ENCODE assay signal across 13 cellular contexts in the genomic region with DNA sequence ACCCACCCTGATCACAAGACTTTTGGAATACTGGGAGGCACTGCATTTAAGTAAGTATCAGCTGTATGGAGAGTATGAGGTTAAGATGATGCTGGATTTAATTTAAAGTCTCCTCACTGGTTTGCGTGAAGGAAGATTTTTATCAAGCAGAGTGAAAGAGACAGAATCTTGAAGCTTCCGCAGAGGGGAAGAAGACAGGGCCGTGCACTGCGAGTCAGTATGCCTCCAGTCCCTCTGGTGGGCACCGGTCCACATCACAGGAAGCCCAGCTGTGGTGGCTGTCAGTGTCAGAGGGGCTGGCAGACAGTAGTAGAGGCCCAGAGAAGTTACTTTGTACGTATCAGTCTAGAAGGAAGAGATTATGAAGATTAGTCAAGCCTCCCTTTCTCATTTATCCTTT.
DNase-seq lines count a peak whose midpoint lies in the region; ATAC-seq and TF ChIP-seq lines count a peak whose summit lies in the region.
"Had no signal": no experiment of that assay in that cellular context is flagged by ENCODE, and none has a peak within 500 bp of the region (broad histone marks: within the 10 kb centered on the region; RNA-seq: fewer than 3 reads in every experiment).

No MANE protein-coding gene starts in this region.

- H3K27ac ChIP-seq in thoracic aorta: peak overlapping the region in 1 of 2 donors; percentile 3
- H3K27ac ChIP-seq in vagina: no peak overlapping the region
- H3K27ac ChIP-seq: C4-2B, pancreas had no signal

- peak; percentile 21 for TF ChIP-seq CTCF in thoracic aorta (IDR thresholded peaks at IDR 0.05)
- TF ChIP-seq CTCF in vagina (IDR thresholded peaks at IDR 0.05): no peak

- no peaks in the 10 kb centered on the region for H3K36me3 ChIP-seq in thoracic aorta
- no peaks in the 10 kb centered on the region for H3K36me3 ChIP-seq in vagina
- H3K36me3 ChIP-seq: pancreas had no signal

- H3K27ac Mint-ChIP-seq in activated naive CD4-positive, alpha-beta T cell treated with anti-CD3 and anti-CD28 coated beads, Interleukin-2, amount 10 ng/mL, durations not matched to agents 7 days and 5 days: no peak overlapping the region
- H3K27ac Mint-ChIP-seq: activated T-helper 1 cell treated with anti-CD3 and anti-CD28 coated beads, Interleukin-12 subunit alpha, Interleukin-12 subunit beta, Interleukin-2, Interleukin-4 antibody, amounts not matched to agents 30 ng/mL and 10 ng/mL and 1 ng/mL, durations not matched to agents 14 hours and 24 hours and 36 hours; stimulated activated naive B cell treated with anti-CD40 and anti-IgM and Interleukin-4, amounts not matched to agents 10 μg/mL and 1 μg/mL and 100 μg/mL, for 72 hours had no signal

- ATAC-seq in thoracic aorta (ENCODE audit: insufficient number of reproducible peaks, low FRiP score, low read depth) (no peak), GM18873 (IDR thresholded peaks at IDR 0.05; ENCODE audit: low FRiP score, unreplicated experiment) (no peak)
- ATAC-seq: stimulated activated naive B cell treated with anti-CD40 and anti-IgM and Interleukin-4, amounts not matched to agents 10 μg/mL and 1 μg/mL and 100 μg/mL, for 72 hours had no signal

- H3K4me1 ChIP-seq in thoracic aorta (ENCODE audit: control insufficient read depth in 1 of 2, low read depth in 2 of 2) (peaks cover 27 to 55% of the 10 kb centered on the region in 2 donors), vagina (peaks cover 9% of the 10 kb centered on the region)
- H3K4me1 ChIP-seq: pancreas had no signal

- no peaks in the 10 kb centered on the region for H3K36me3 Mint-ChIP-seq in activated naive CD4-positive, alpha-beta T cell treated with anti-CD3 and anti-CD28 coated beads, Interleukin-2, amount 10 ng/mL, durations not matched to agents 7 days and 5 days

- TF ChIP-seq POLR2A in vagina (IDR thresholded peaks at IDR 0.05): no peak

- no peaks in the 10 kb centered on the region for H3K27me3 ChIP-seq in thoracic aorta (replicated peaks; ENCODE audit: insufficient read depth)
- H3K27me3 ChIP-seq in vagina: no peaks in the 10 kb centered on the region
- H3K27me3 ChIP-seq: pancreas had no signal

- H3K4me3 Mint-ChIP-seq in activated naive CD4-positive, alpha-beta T cell treated with anti-CD3 and anti-CD28 coated beads, Interleukin-2, amount 10 ng/mL, durations not matched to agents 7 days and 5 days: no peak overlapping the region
- H3K4me3 Mint-ChIP-seq: activated T-helper 1 cell treated with anti-CD3 and anti-CD28 coated beads, Interleukin-12 subunit alpha, Interleukin-12 subunit beta, Interleukin-2, Interleukin-4 antibody, amounts not matched to agents 30 ng/mL and 10 ng/mL and 1 ng/mL, durations not matched to agents 14 hours and 24 hours and 36 hours; stimulated activated naive B cell treated with anti-CD40 and anti-IgM and Interleukin-4, amounts not matched to agents 10 μg/mL and 1 μg/mL and 100 μg/mL, for 72 hours had no signal

- intact Hi-C loops in vagina (cut with DNase I): no loop called here

- CTCF ChIA-PET in activated naive CD4-positive, alpha-beta T cell treated with anti-CD3 and anti-CD28 coated beads, Interleukin-2, amount 10 ng/mL, durations not matched to agents 7 days and 5 days (lab: Charles Lee): no interaction called here

- DNase-seq in activated naive CD4-positive, alpha-beta T cell treated with anti-CD3 and anti-CD28 coated beads, Interleukin-2, amount 50 U/mL, for 16 hours: peak; percentile 14
- no peak for DNase-seq in activated naive CD4-positive, alpha-beta T cell treated with anti-CD3 and anti-CD28 coated beads, Interleukin-2, amount 10 ng/mL, durations not matched to agents 7 days and 5 days
- DNase-seq in astrocyte of the hippocampus (ENCODE audit: low read depth, low spot score) (peak; percentile 39), iris pigment epithelial cell (ENCODE audit: low read depth) (peak; percentile 55), thoracic aorta (ENCODE audit: low spot score) (no peak), NCI-H526 treated with DMSO at 0.1 percent for 48 hours (lab: John Stamatoyannopoulos, UW) (no peak), vagina (ENCODE audit: extremely low spot score in 2 of 2) (no peak)
- DNase-seq: erythroblast; pancreas; stimulated activated naive B cell treated with anti-CD40 and anti-IgM and Interleukin-4, amounts not matched to agents 10 μg/mL and 1 μg/mL and 100 μg/mL, for 72 hours had no signal

- H3K9me3 ChIP-seq in thoracic aorta: no peaks in the 10 kb centered on the region
- H3K9me3 ChIP-seq in vagina: no peaks in the 10 kb centered on the region
- H3K9me3 ChIP-seq: pancreas had no signal

- no peaks in the 10 kb centered on the region for H3K9me3 Mint-ChIP-seq in activated naive CD4-positive, alpha-beta T cell treated with anti-CD3 and anti-CD28 coated beads, Interleukin-2, amount 10 ng/mL, durations not matched to agents 7 days and 5 days
- H3K9me3 Mint-ChIP-seq: activated T-helper 1 cell treated with anti-CD3 and anti-CD28 coated beads, Interleukin-12 subunit alpha, Interleukin-12 subunit beta, Interleukin-2, Interleukin-4 antibody, amounts not matched to agents 30 ng/mL and 10 ng/mL and 1 ng/mL, durations not matched to agents 14 hours and 24 hours and 36 hours had no signal

- H3K4me1 Mint-ChIP-seq in activated naive CD4-positive, alpha-beta T cell treated with anti-CD3 and anti-CD28 coated beads, Interleukin-2, amount 10 ng/mL, durations not matched to agents 7 days and 5 days: no peaks in the 10 kb centered on the region

- H3K4me3 ChIP-seq in thoracic aorta (no peak overlapping the region), vagina (no peak overlapping the region)
- H3K4me3 ChIP-seq: pancreas had no signal

- H3K27me3 Mint-ChIP-seq in activated naive CD4-positive, alpha-beta T cell treated with anti-CD3 and anti-CD28 coated beads, Interleukin-2, amount 10 ng/mL, durations not matched to agents 7 days and 5 days: no peaks in the 10 kb centered on the region
- H3K27me3 Mint-ChIP-seq: stimulated activated naive B cell treated with anti-CD40 and anti-IgM and Interleukin-4, amounts not matched to agents 10 μg/mL and 1 μg/mL and 100 μg/mL, for 72 hours had no signal

Comparison
In these comparisons a context has a peak if more than half of its experiments do, and no peak if none do; other contexts are left out.
1. DNase-seq: peak in activated naive CD4-positive, alpha-beta T cell treated with anti-CD3 and anti-CD28 coated beads, Interleukin-2, amount 50 U/mL, for 16 hours (single experiment), astrocyte of the hippocampus (single experiment) and iris pigment epithelial cell (single experiment); none in activated naive CD4-positive, alpha-beta T cell treated with anti-CD3 and anti-CD28 coated beads, Interleukin-2, amount 10 ng/mL, durations not matched to agents 7 days and 5 days (single experiment), thoracic aorta (single experiment), NCI-H526 treated with DMSO at 0.1 percent for 48 hours (single experiment) and vagina (0 of 2).